In genomic region chr2:14944562-14945346, GRCh38 we compare ENCODE assay signal across 8 cellular contexts.
DNase-seq lines count a peak whose midpoint lies in the region; TF ChIP-seq lines count a peak whose summit lies in the region.

No MANE protein-coding gene starts in this region.

- POLR2A ChIA-PET in GM10248 (lab: Yijun Ruan, JAX): no interaction called here

- no peaks in the 10 kb centered on the region for H3K9me3 Mint-ChIP-seq in activated T-helper 2 cell treated with anti-CD3 and anti-CD28 coated beads, Interferon-gamma antibody, Interleukin-2, Interleukin-4, amounts not matched to agents 10 μg/mL and 5 μg/mL and 100 μg/mL, durations not matched to agents 14 hours and 24 hours and 36 hours

- no peaks in the 10 kb centered on the region for H3K36me3 Mint-ChIP-seq in activated T-helper 2 cell treated with anti-CD3 and anti-CD28 coated beads, Interferon-gamma antibody, Interleukin-2, Interleukin-4, amounts not matched to agents 10 μg/mL and 5 μg/mL and 100 μg/mL, durations not matched to agents 14 hours and 24 hours and 36 hours (ENCODE audit: low read depth)

- CTCF ChIA-PET in GM10248 (lab: Yijun Ruan, JAX): no interaction called here

- H3K4me1 Mint-ChIP-seq in activated T-helper 2 cell treated with anti-CD3 and anti-CD28 coated beads, Interferon-gamma antibody, Interleukin-2, Interleukin-4, amounts not matched to agents 10 μg/mL and 5 μg/mL and 100 μg/mL, durations not matched to agents 14 hours and 24 hours and 36 hours (ENCODE audit: low read depth): no peaks in the 10 kb centered on the region

- no peak overlapping the region for H3K4me3 Mint-ChIP-seq in activated T-helper 2 cell treated with anti-CD3 and anti-CD28 coated beads, Interferon-gamma antibody, Interleukin-2, Interleukin-4, amounts not matched to agents 10 μg/mL and 5 μg/mL and 100 μg/mL, durations not matched to agents 14 hours and 24 hours and 36 hours (ENCODE audit: low read depth)

- no peak overlapping the region for H3K27ac Mint-ChIP-seq in activated T-helper 2 cell treated with anti-CD3 and anti-CD28 coated beads, Interferon-gamma antibody, Interleukin-2, Interleukin-4, amounts not matched to agents 10 μg/mL and 5 μg/mL and 100 μg/mL, durations not matched to agents 14 hours and 24 hours and 36 hours

- no peaks in the 10 kb centered on the region for H3K27me3 Mint-ChIP-seq in activated T-helper 2 cell treated with anti-CD3 and anti-CD28 coated beads, Interferon-gamma antibody, Interleukin-2, Interleukin-4, amounts not matched to agents 10 μg/mL and 5 μg/mL and 100 μg/mL, durations not matched to agents 14 hours and 24 hours and 36 hours (ENCODE audit: low read depth)

- TF ChIP-seq CTCF in GM10248 (IDR thresholded peaks at IDR 0.05; ENCODE audit: control extremely low read depth, extremely low read depth, low read depth, missing control alignments) (peak; percentile 5), HFF-Myc (IDR thresholded peaks at IDR 0.05; ENCODE audit: low read depth, low read length, missing control alignments) (peak; percentile 11), GM10266 (IDR thresholded peaks at IDR 0.05; ENCODE audit: control insufficient read depth, insufficient read depth, low read depth, missing control alignments) (no peak)

- DNase-seq in GM10248 (ENCODE audit: extremely low spot score) (no peak), HFF-Myc (ENCODE audit: extremely low read depth, low read depth) (no peak), NCI-H446 (lab: John Stamatoyannopoulos, UW) (peak; percentile 19 to 83), fibroblast of peridontal ligament (ENCODE audit: extremely low read depth) (peak; percentile 10), GM10266 (ENCODE audit: extremely low spot score) (no peak)
- DNase-seq in activated CD4-positive, CD25-positive, alpha-beta regulatory T cell (lab: John Stamatoyannopoulos, UW): no peak
- DNase-seq in activated T-helper 2 cell treated with anti-CD3 and anti-CD28 coated beads, Interferon-gamma antibody, Interleukin-2, Interleukin-4, amounts not matched to agents 10 μg/mL and 5 μg/mL and 100 μg/mL, durations not matched to agents 14 hours and 24 hours and 36 hours (ENCODE audit: low spot score): no peak
- no peak for DNase-seq in stimulated activated naive CD4-positive, alpha-beta T cell (lab: John Stamatoyannopoulos, UW)

- H3K4me3 ChIP-seq in HFF-Myc (replicated peaks; ENCODE audit: low read depth, low read length): no peak overlapping the region

- intact Hi-C loops in activated T-helper 2 cell treated with anti-CD3 and anti-CD28 coated beads, Interferon-gamma antibody, Interleukin-2, Interleukin-4, amounts not matched to agents 10 μg/mL and 5 μg/mL and 100 μg/mL, durations not matched to agents 14 hours and 24 hours and 36 hours (cut with micrococcal nuclease): no loop called here

Comparison
In these comparisons a context has a peak if more than half of its experiments do, and no peak if none do; other contexts are left out.
1. DNase-seq: peak in NCI-H446 (2 of 2) and fibroblast of peridontal ligament (single experiment); none in GM10248 (single experiment), HFF-Myc (single experiment), activated CD4-positive, CD25-positive, alpha-beta regulatory T cell (0 of 4), GM10266 (single experiment), activated T-helper 2 cell treated with anti-CD3 and anti-CD28 coated beads, Interferon-gamma antibody, Interleukin-2, Interleukin-4, amounts not matched to agents 10 μg/mL and 5 μg/mL and 100 μg/mL, durations not matched to agents 14 hours and 24 hours and 36 hours (single experiment) and stimulated activated naive CD4-positive, alpha-beta T cell (0 of 6).